7 cellular contexts compared by ENCODE assay signal in the genomic region with DNA sequence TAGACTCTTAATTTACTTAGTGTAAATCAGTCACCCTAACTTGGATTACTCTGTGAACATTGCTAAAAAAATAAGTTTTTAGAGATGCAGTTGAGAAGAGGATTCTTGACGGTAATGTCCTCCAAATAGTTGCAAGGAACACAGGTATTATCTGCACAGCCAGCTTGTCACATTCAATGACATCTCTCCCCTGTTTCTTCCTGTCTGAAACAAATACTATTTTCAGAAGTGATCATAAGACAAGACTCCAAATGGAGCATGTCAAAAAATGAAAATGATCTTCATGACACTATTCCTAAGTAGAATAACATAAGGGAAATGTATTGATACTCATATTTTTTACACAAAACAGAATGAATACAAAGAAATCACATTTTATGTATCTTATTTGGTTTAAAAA.
"Had no signal": no experiment of that assay in that cellular context is flagged by ENCODE, and none has a peak within 500 bp of the region (broad histone marks: within the 10 kb centered on the region; RNA-seq: fewer than 3 reads in every experiment).

No MANE protein-coding gene starts in this region.

- H3K4me3 ChIP-seq: GM12878 had no signal

- ATAC-seq: GM12878 had no signal

- DNase-seq: GDM1, GF-D8 had no signal

- FAIRE-seq: GM12878, GM12891, GM12892, GM18507, GM19239 had no signal
